1 cellular context compared by ENCODE assay signal in the genomic region with DNA sequence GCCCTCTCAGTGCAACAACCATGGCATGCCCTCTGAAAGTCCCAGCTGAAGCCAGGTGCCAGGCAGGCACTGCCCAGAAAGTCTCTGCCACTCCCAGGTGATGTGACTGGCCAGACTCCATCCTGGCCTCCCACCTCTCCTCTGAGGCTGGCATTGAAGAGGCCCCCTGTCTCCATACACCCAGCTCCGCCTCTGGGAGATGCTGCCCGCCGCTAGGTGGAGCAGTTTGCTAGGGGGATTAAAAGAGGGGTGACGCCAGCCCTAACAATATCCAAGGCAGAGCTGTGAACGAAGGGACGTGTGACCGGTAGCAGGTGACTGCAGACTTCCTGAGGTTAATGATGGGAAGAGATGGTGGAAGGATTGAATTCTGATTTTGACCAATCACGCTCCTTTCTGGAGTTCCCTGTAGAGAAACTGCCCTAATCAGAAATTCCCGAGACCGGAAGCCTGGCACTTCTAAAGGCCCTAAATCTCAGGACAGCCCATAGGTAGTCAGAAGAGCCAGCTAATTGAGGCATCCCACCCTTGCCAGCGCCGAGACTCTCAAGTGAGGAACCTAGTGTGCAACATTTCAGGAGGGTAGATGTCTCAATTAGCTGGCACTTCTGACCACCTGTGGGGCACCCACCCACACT.
TF ChIP-seq lines count a peak whose summit lies in the region.

No MANE protein-coding gene starts in this region.

TF ChIP-seq in WTC11, 78 proteins besides CTCF, POLR2A, EP300 and RAD21 (continued from another document):
- TF ChIP-seq, protein P1, sequence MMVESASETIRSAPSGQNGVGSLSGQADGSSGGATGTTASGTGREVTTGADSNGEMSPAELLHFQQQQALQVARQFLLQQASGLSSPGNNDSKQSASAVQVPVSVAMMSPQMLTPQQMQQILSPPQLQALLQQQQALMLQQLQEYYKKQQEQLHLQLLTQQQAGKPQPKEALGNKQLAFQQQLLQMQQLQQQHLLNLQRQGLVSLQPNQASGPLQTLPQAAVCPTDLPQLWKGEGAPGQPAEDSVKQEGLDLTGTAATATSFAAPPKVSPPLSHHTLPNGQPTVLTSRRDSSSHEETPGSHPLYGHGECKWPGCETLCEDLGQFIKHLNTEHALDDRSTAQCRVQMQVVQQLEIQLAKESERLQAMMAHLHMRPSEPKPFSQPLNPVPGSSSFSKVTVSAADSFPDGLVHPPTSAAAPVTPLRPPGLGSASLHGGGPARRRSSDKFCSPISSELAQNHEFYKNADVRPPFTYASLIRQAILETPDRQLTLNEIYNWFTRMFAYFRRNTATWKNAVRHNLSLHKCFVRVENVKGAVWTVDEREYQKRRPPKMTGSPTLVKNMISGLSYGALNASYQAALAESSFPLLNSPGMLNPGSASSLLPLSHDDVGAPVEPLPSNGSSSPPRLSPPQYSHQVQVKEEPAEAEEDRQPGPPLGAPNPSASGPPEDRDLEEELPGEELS (CRISPR knock-in tag; IDR thresholded peaks at IDR 0.05), result no peak
- TF ChIP-seq, protein P2, sequence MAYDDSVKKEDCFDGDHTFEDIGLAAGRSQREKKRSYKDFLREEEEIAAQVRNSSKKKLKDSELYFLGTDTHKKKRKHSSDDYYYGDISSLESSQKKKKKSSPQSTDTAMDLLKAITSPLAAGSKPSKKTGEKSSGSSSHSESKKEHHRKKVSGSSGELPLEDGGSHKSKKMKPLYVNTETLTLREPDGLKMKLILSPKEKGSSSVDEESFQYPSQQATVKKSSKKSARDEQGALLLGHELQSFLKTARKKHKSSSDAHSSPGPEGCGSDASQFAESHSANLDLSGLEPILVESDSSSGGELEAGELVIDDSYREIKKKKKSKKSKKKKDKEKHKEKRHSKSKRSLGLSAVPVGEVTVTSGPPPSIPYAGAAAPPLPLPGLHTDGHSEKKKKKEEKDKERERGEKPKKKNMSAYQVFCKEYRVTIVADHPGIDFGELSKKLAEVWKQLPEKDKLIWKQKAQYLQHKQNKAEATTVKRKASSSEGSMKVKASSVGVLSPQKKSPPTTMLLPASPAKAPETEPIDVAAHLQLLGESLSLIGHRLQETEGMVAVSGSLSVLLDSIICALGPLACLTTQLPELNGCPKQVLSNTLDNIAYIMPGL (CRISPR knock-in tag; IDR thresholded peaks at IDR 0.05), result no peak
